Comparison of ENCODE assay signal across 40 cellular contexts in the genomic region with DNA sequence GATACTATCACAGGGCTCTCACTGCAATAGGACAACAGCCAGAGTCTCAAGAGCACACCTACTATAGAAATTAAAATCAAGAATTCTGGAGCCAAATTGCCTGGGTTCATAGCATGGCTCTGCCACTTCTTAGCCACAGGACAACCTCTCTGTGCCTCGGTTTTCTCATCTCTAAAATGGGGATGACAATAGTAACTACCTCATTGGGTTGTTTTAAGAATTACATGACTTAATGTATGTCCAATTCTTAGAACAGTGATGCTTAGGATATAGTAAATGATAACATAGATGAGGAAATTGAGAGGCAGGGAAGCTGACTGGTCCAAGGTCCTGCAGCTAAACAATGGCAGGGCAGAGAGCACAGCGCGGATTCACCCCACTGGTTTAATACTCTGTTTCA. TPM values are rescaled to one million over a fixed set of nuclear protein-coding genes. Genes with fewer than 3 reads are reported as not detected.
"Had no signal": no experiment of that assay in that cellular context is flagged by ENCODE, and none has a peak within 500 bp of the region (broad histone marks: within the 10 kb centered on the region; RNA-seq: fewer than 3 reads in every experiment).

No MANE protein-coding gene starts in this region.

- ATAC-seq: activated CD8-positive, alpha-beta T cell treated with anti-CD3 and anti-CD28 coated beads for 36 hours; activated naive CD8-positive, alpha-beta T cell treated with anti-CD3 and anti-CD28 coated beads, Interleukin-2, amount 50 U/mL, for 24 hours; activated T-cell treated with anti-CD3 and anti-CD28 coated beads, Interleukin-2, amount 50 U/mL, for 4 hours; activated T-cell treated with anti-CD3 and anti-CD28 coated beads, Interleukin-2, amount 50 U/mL, for 72 hours had no signal

- H3K36me3 Mint-ChIP-seq: activated naive CD4-positive, alpha-beta T cell treated with anti-CD3 and anti-CD28 coated beads, Interleukin-2, amount 10 ng/mL, durations not matched to agents 7 days and 5 days; activated naive CD8-positive, alpha-beta T cell treated with anti-CD3 and anti-CD28 coated beads, Interleukin-2, amount 10 ng/mL, durations not matched to agents 7 days and 5 days had no signal

- DNase-seq: activated B cell treated with CpG ODN at 0.5 μM for 24 hours; activated CD4-positive, alpha-beta memory T cell treated with anti-CD3 and anti-CD28 coated beads for 36 hours; activated CD4-positive, alpha-beta T cell treated with anti-CD3 and anti-CD28 coated beads for 4 hours; activated CD4-positive, alpha-beta T cell treated with anti-CD3 and anti-CD28 coated beads, Interleukin-2, amount 10 ng/mL, durations not matched to agents 24 days and 14 days; activated CD4-positive, alpha-beta T cell treated with anti-CD3 and anti-CD28 coated beads, Interleukin-2, amount 50 U/mL, for 1 hour; activated CD4-positive, alpha-beta T cell treated with anti-CD3 and anti-CD28 coated beads, Interleukin-2, amount 50 U/mL, for 4 hours; activated CD4-positive, CD25-positive, alpha-beta regulatory T cell treated with anti-CD3 and anti-CD28 coated beads, Interleukin-2, amount 50 U/mL, for 72 hours; activated CD8-positive, alpha-beta memory T cell treated with anti-CD3 and anti-CD28 coated beads, Interleukin-2, amount 50 U/mL, for 4 hours; activated CD8-positive, alpha-beta T cell treated with anti-CD3 and anti-CD28 coated beads for 36 hours; activated effector memory CD4-positive, alpha-beta T cell treated with Interleukin-2 at 50 U/mL for 16 hours; activated gamma-delta T cell; activated naive CD4-positive, alpha-beta T cell treated with anti-CD3 and anti-CD28 coated beads, Interleukin-2, amount 10 ng/mL, durations not matched to agents 7 days and 5 days; activated naive CD4-positive, alpha-beta T cell treated with Interleukin-2 at 50 U/mL for 16 hours; activated naive CD8-positive, alpha-beta T cell treated with anti-CD3 and anti-CD28 coated beads, Interleukin-2, amount 10 ng/mL, durations not matched to agents 7 days and 5 days; activated naive CD8-positive, alpha-beta T cell treated with anti-CD3 and anti-CD28 coated beads, Interleukin-2, amount 50 U/mL, for 24 hours; activated T-cell treated with anti-CD3 and anti-CD28 coated beads for 4 hours; activated T-cell treated with anti-CD3 and anti-CD28 coated beads, Interleukin-2, amount 50 U/mL, for 1 hour; activated T-cell treated with anti-CD3 and anti-CD28 coated beads, Interleukin-2, amount 50 U/mL, for 4 hours; activated T-cell treated with anti-CD3 and anti-CD28 coated beads, Interleukin-2, amount 50 U/mL, for 72 hours; amygdala; anterior cingulate cortex; caudate nucleus; cerebellar nuclear complex; T-helper 1 cell; T-helper 2 cell; T-helper 9 cell had no signal

- H3K27ac Mint-ChIP-seq: activated B cell treated with CpG ODN at 0.5 μM for 24 hours; activated CD4-positive, alpha-beta memory T cell treated with anti-CD3 and anti-CD28 coated beads for 36 hours; activated CD4-positive, alpha-beta T cell treated with anti-CD3 and anti-CD28 coated beads, Interleukin-2, amount 10 ng/mL, durations not matched to agents 24 days and 14 days; activated CD8-positive, alpha-beta T cell treated with anti-CD3 and anti-CD28 coated beads for 36 hours; activated naive CD4-positive, alpha-beta T cell treated with anti-CD3 and anti-CD28 coated beads, Interleukin-2, amount 10 ng/mL, durations not matched to agents 7 days and 5 days; activated naive CD4-positive, alpha-beta T cell treated with anti-CD3 and anti-CD28 coated beads, Interleukin-2, amount 50 U/mL, for 24 hours; activated naive CD8-positive, alpha-beta T cell; activated naive CD8-positive, alpha-beta T cell treated with anti-CD3 and anti-CD28 coated beads, Interleukin-2, amount 10 ng/mL, durations not matched to agents 7 days and 5 days; activated naive CD8-positive, alpha-beta T cell treated with anti-CD3 and anti-CD28 coated beads, Interleukin-2, amount 50 U/mL, for 24 hours; activated T-cell treated with anti-CD3 and anti-CD28 coated beads, Interleukin-2, amount 50 U/mL, for 72 hours; activated T-helper 1 cell treated with anti-CD3 and anti-CD28 coated beads, Interleukin-12 subunit alpha, Interleukin-12 subunit beta, Interleukin-2, Interleukin-4 antibody, amounts not matched to agents 30 ng/mL and 10 ng/mL and 1 ng/mL, durations not matched to agents 14 hours and 24 hours and 36 hours; activated T-helper 2 cell treated with anti-CD3 and anti-CD28 coated beads, Interferon-gamma antibody, Interleukin-2, Interleukin-4, amounts not matched to agents 10 μg/mL and 5 μg/mL and 100 μg/mL, durations not matched to agents 14 hours and 24 hours and 36 hours; brain; T-helper 1 cell treated with Interleukin-12 subunit alpha and Interleukin-12 subunit beta and Interleukin-4 antibody, amounts not matched to agents 30 μg/mL and 1 μg/mL, for 36 hours; T-helper 2 cell treated with Interferon-gamma antibody and Interleukin-4, amounts not matched to agents 5 μg/mL and 100 μg/mL, for 36 hours had no signal

- H3K9me3 ChIP-seq: ascending aorta had no signal

- H3K4me1 ChIP-seq: ascending aorta had no signal

- H3K27me3 ChIP-seq: ascending aorta, cardiac muscle cell had no signal

- H3K9me3 Mint-ChIP-seq: activated B cell treated with CpG ODN at 0.5 μM for 24 hours; activated CD4-positive, alpha-beta memory T cell treated with anti-CD3 and anti-CD28 coated beads for 36 hours; activated CD4-positive, alpha-beta T cell treated with anti-CD3 and anti-CD28 coated beads, Interleukin-2, amount 10 ng/mL, durations not matched to agents 24 days and 14 days; activated CD8-positive, alpha-beta T cell treated with anti-CD3 and anti-CD28 coated beads for 36 hours; activated naive CD4-positive, alpha-beta T cell treated with anti-CD3 and anti-CD28 coated beads, Interleukin-2, amount 10 ng/mL, durations not matched to agents 7 days and 5 days; activated naive CD4-positive, alpha-beta T cell treated with anti-CD3 and anti-CD28 coated beads, Interleukin-2, amount 50 U/mL, for 24 hours; activated naive CD8-positive, alpha-beta T cell treated with anti-CD3 and anti-CD28 coated beads, Interleukin-2, amount 10 ng/mL, durations not matched to agents 7 days and 5 days; activated naive CD8-positive, alpha-beta T cell treated with anti-CD3 and anti-CD28 coated beads, Interleukin-2, amount 50 U/mL, for 24 hours; activated T-cell treated with anti-CD3 and anti-CD28 coated beads, Interleukin-2, amount 50 U/mL, for 4 hours; activated T-cell treated with anti-CD3 and anti-CD28 coated beads, Interleukin-2, amount 50 U/mL, for 72 hours; activated T-helper 1 cell treated with anti-CD3 and anti-CD28 coated beads, Interleukin-12 subunit alpha, Interleukin-12 subunit beta, Interleukin-2, Interleukin-4 antibody, amounts not matched to agents 30 ng/mL and 10 ng/mL and 1 ng/mL, durations not matched to agents 14 hours and 24 hours and 36 hours; activated T-helper 2 cell treated with anti-CD3 and anti-CD28 coated beads, Interferon-gamma antibody, Interleukin-2, Interleukin-4, amounts not matched to agents 10 μg/mL and 5 μg/mL and 100 μg/mL, durations not matched to agents 14 hours and 24 hours and 36 hours; brain; central memory CD8-positive, alpha-beta T cell; T-helper 1 cell treated with Interleukin-12 subunit alpha and Interleukin-12 subunit beta and Interleukin-4 antibody, amounts not matched to agents 30 μg/mL and 1 μg/mL, for 36 hours; T-helper 2 cell treated with Interferon-gamma antibody and Interleukin-4, amounts not matched to agents 5 μg/mL and 100 μg/mL, for 36 hours had no signal

- H3K4me3 Mint-ChIP-seq: activated B cell treated with CpG ODN at 0.5 μM for 24 hours; activated CD4-positive, alpha-beta memory T cell treated with anti-CD3 and anti-CD28 coated beads for 36 hours; activated CD4-positive, alpha-beta T cell treated with anti-CD3 and anti-CD28 coated beads, Interleukin-2, amount 10 ng/mL, durations not matched to agents 24 days and 14 days; activated CD8-positive, alpha-beta T cell treated with anti-CD3 and anti-CD28 coated beads for 36 hours; activated naive CD4-positive, alpha-beta T cell treated with anti-CD3 and anti-CD28 coated beads, Interleukin-2, amount 10 ng/mL, durations not matched to agents 7 days and 5 days; activated naive CD4-positive, alpha-beta T cell treated with anti-CD3 and anti-CD28 coated beads, Interleukin-2, amount 50 U/mL, for 24 hours; activated naive CD8-positive, alpha-beta T cell; activated naive CD8-positive, alpha-beta T cell treated with anti-CD3 and anti-CD28 coated beads, Interleukin-2, amount 10 ng/mL, durations not matched to agents 7 days and 5 days; activated naive CD8-positive, alpha-beta T cell treated with anti-CD3 and anti-CD28 coated beads, Interleukin-2, amount 50 U/mL, for 24 hours; activated T-cell treated with anti-CD3 and anti-CD28 coated beads, Interleukin-2, amount 50 U/mL, for 4 hours; activated T-cell treated with anti-CD3 and anti-CD28 coated beads, Interleukin-2, amount 50 U/mL, for 72 hours; activated T-helper 1 cell treated with anti-CD3 and anti-CD28 coated beads, Interleukin-12 subunit alpha, Interleukin-12 subunit beta, Interleukin-2, Interleukin-4 antibody, amounts not matched to agents 30 ng/mL and 10 ng/mL and 1 ng/mL, durations not matched to agents 14 hours and 24 hours and 36 hours; brain; central memory CD8-positive, alpha-beta T cell; T-helper 1 cell treated with Interleukin-12 subunit alpha and Interleukin-12 subunit beta and Interleukin-4 antibody, amounts not matched to agents 30 μg/mL and 1 μg/mL, for 36 hours; T-helper 2 cell treated with Interferon-gamma antibody and Interleukin-4, amounts not matched to agents 5 μg/mL and 100 μg/mL, for 36 hours had no signal

- H3K4me1 Mint-ChIP-seq: activated B cell treated with CpG ODN at 0.5 μM for 24 hours; activated CD4-positive, alpha-beta T cell treated with anti-CD3 and anti-CD28 coated beads, Interleukin-2, amount 10 ng/mL, durations not matched to agents 24 days and 14 days; activated naive CD4-positive, alpha-beta T cell treated with anti-CD3 and anti-CD28 coated beads, Interleukin-2, amount 10 ng/mL, durations not matched to agents 7 days and 5 days; activated naive CD4-positive, alpha-beta T cell treated with anti-CD3 and anti-CD28 coated beads, Interleukin-2, amount 50 U/mL, for 24 hours; activated naive CD8-positive, alpha-beta T cell treated with anti-CD3 and anti-CD28 coated beads, Interleukin-2, amount 10 ng/mL, durations not matched to agents 7 days and 5 days; brain; central memory CD8-positive, alpha-beta T cell had no signal

- H3K27me3 Mint-ChIP-seq: activated B cell treated with CpG ODN at 0.5 μM for 24 hours; activated CD4-positive, alpha-beta memory T cell treated with anti-CD3 and anti-CD28 coated beads for 36 hours; activated CD4-positive, alpha-beta T cell treated with anti-CD3 and anti-CD28 coated beads, Interleukin-2, amount 10 ng/mL, durations not matched to agents 24 days and 14 days; activated CD8-positive, alpha-beta T cell treated with anti-CD3 and anti-CD28 coated beads for 36 hours; activated naive CD4-positive, alpha-beta T cell treated with anti-CD3 and anti-CD28 coated beads, Interleukin-2, amount 10 ng/mL, durations not matched to agents 7 days and 5 days; activated naive CD4-positive, alpha-beta T cell treated with anti-CD3 and anti-CD28 coated beads, Interleukin-2, amount 50 U/mL, for 24 hours; activated naive CD8-positive, alpha-beta T cell; activated naive CD8-positive, alpha-beta T cell treated with anti-CD3 and anti-CD28 coated beads, Interleukin-2, amount 10 ng/mL, durations not matched to agents 7 days and 5 days; activated naive CD8-positive, alpha-beta T cell treated with anti-CD3 and anti-CD28 coated beads, Interleukin-2, amount 50 U/mL, for 24 hours; brain; central memory CD8-positive, alpha-beta T cell had no signal

- H3K27ac ChIP-seq: ascending aorta, cardiac muscle cell, VCaP had no signal

- H3K4me3 ChIP-seq: ascending aorta, cardiac muscle cell had no signal

- H3K36me3 ChIP-seq: cardiac muscle cell had no signal

RNA-seq across cellular contexts. Expression of a gene that starts 11.0 kb away (rescaled TPM):
- total RNA-seq: activated B cell treated with CpG ODN at 0.5 μM for 24 hours; activated CD8-positive, alpha-beta memory T cell treated with anti-CD3 and anti-CD28 coated beads for 36 hours; activated CD8-positive, alpha-beta T cell treated with anti-CD3 and anti-CD28 coated beads for 36 hours; activated T-cell treated with anti-CD3 and anti-CD28 coated beads, Interleukin-2, amount 50 U/mL, for 4 hours; activated T-helper 2 cell treated with anti-CD3 and anti-CD28 coated beads, Interferon-gamma antibody, Interleukin-2, Interleukin-4, amounts not matched to agents 10 μg/mL and 5 μg/mL and 100 μg/mL, durations not matched to agents 14 hours and 24 hours and 36 hours; ascending aorta; bronchial epithelial cell had no signal
- polyA plus RNA-seq: adipose tissue had no signal
